13 cellular contexts compared by ENCODE assay signal in the genomic region with DNA sequence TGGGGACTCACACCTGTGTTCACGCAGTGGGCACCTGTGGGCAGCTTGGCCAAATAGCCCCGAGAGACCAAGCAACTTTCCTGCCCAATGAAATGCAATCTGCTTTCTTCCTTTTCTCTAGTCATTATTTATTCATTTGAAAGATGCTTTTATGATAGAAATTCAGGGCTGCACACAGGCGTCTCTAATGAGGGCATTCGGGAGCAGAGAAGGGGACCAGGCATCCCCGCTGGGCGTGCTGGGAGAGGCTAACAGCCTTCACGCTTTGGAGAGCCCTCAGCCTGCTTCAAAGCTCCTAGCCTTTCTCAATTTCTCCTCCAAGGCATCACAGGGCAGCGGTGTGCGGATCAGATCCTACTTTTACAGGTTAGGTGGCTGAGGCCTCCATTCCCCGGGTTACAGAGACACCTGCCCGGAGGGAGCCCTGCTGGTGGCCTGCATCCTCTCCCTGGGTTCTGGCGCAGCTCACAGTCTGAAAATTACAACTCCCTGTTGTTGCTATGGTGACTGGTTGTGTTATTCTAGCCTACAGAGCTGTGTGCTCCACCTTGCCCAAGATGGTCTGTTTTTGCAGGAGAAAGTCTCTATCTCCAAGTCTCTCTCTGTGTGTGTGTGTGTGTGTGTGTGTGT. TPM values are rescaled to one million over a fixed set of nuclear protein-coding genes. Genes with fewer than 3 reads are reported as not detected.
DNase-seq lines count a peak whose midpoint lies in the region; ATAC-seq and TF ChIP-seq lines count a peak whose summit lies in the region.
"Had no signal": no experiment of that assay in that cellular context is flagged by ENCODE, and none has a peak within 500 bp of the region (broad histone marks: within the 10 kb centered on the region; RNA-seq: fewer than 3 reads in every experiment).

No MANE protein-coding gene starts in this region.

- H3K4me3 Mint-ChIP-seq in stimulated activated naive CD8-positive, alpha-beta T cell treated with anti-CD3 and anti-CD28 coated beads, Interleukin-15, amount 100 ng/mL, for 72 hours: no peak overlapping the region
- H3K4me3 Mint-ChIP-seq in natural killer cell: no peak overlapping the region
- H3K4me3 Mint-ChIP-seq: CD14-positive monocyte; stimulated activated naive CD8-positive, alpha-beta T cell treated with anti-CD3 and anti-CD28 coated beads, Interleukin-15, Interleukin-2, amounts not matched to agents 100 ng/mL and 50 ng/mL, for 24 hours had no signal

- peaks cover 62% of the 10 kb centered on the region for H3K4me1 Mint-ChIP-seq in stimulated activated naive CD8-positive, alpha-beta T cell treated with anti-CD3 and anti-CD28 coated beads, Interleukin-15, amount 100 ng/mL, for 72 hours
- peaks cover 0 to 27% of the 10 kb centered on the region in 2 donors for H3K4me1 Mint-ChIP-seq in natural killer cell

- intact Hi-C loops in natural killer cell (cut with micrococcal nuclease): no loop called here
- intact Hi-C loops in aorta (cut with DNase I): no loop called here

- H3K27me3 Mint-ChIP-seq in stimulated activated naive CD8-positive, alpha-beta T cell treated with anti-CD3 and anti-CD28 coated beads, Interleukin-15, amount 100 ng/mL, for 72 hours: no peaks in the 10 kb centered on the region
- peaks cover 0 to 5% of the 10 kb centered on the region in 2 donors for H3K27me3 Mint-ChIP-seq in natural killer cell (ENCODE audit: low read depth in 2 of 2)
- H3K27me3 Mint-ChIP-seq: stimulated activated naive CD8-positive, alpha-beta T cell treated with anti-CD3 and anti-CD28 coated beads, Interleukin-15, Interleukin-2, amounts not matched to agents 100 ng/mL and 50 ng/mL, for 24 hours had no signal

- 92 to 93% methylated on average over 11 to 12 of the region's 12 CpGs for WGBS in aorta, 2 donors

- H3K36me3 Mint-ChIP-seq in natural killer cell: no peaks in the 10 kb centered on the region

- H3K27me3 ChIP-seq in aorta (ENCODE audit: control insufficient read depth in 1 of 2, insufficient read depth in 2 of 2, low read length in 1 of 2): no peaks in the 10 kb centered on the region

- H3K27ac Mint-ChIP-seq in stimulated activated naive CD8-positive, alpha-beta T cell treated with anti-CD3 and anti-CD28 coated beads, Interleukin-15, amount 100 ng/mL, for 72 hours: peak overlapping the region; percentile 34 to 48
- H3K27ac Mint-ChIP-seq in natural killer cell: peak overlapping the region in 1 of 2 donors; percentile 37
- H3K27ac Mint-ChIP-seq: CD14-positive monocyte; stimulated activated naive CD8-positive, alpha-beta T cell treated with anti-CD3 and anti-CD28 coated beads, Interleukin-15, Interleukin-2, amounts not matched to agents 100 ng/mL and 50 ng/mL, for 24 hours had no signal

- H3K4me1 ChIP-seq in aorta (ENCODE audit: control insufficient read depth in 1 of 2, insufficient read depth in 2 of 2, low read length in 2 of 2): no peaks in the 10 kb centered on the region

- no peak overlapping the region for H3K27ac ChIP-seq in aorta (ENCODE audit: low read depth in 1 of 2, low read length in 2 of 2)
- H3K27ac ChIP-seq: cardiac muscle cell had no signal

- no peaks in the 10 kb centered on the region for H3K9me3 Mint-ChIP-seq in stimulated activated naive CD8-positive, alpha-beta T cell treated with anti-CD3 and anti-CD28 coated beads, Interleukin-15, amount 100 ng/mL, for 72 hours
- H3K9me3 Mint-ChIP-seq in natural killer cell: no peaks in the 10 kb centered on the region
- H3K9me3 Mint-ChIP-seq: stimulated activated naive CD8-positive, alpha-beta T cell treated with anti-CD3 and anti-CD28 coated beads, Interleukin-15, Interleukin-2, amounts not matched to agents 100 ng/mL and 50 ng/mL, for 24 hours had no signal

- no peaks in the 10 kb centered on the region for H3K9me3 ChIP-seq in aorta (ENCODE audit: control insufficient read depth, low read length)

- no peak for TF ChIP-seq CTCF in natural killer cell (IDR thresholded peaks at IDR 0.05)

- no peaks in the 10 kb centered on the region for H3K36me3 ChIP-seq in aorta (ENCODE audit: control insufficient read depth in 1 of 2, insufficient read depth in 2 of 2, low read length in 1 of 2)
- H3K36me3 ChIP-seq: cardiac muscle cell had no signal

- no peak for ATAC-seq in stimulated activated naive CD8-positive, alpha-beta T cell treated with anti-CD3 and anti-CD28 coated beads, Interleukin-15, amount 100 ng/mL, for 72 hours
- ATAC-seq in stimulated activated naive CD8-positive, alpha-beta T cell treated with anti-CD3 and anti-CD28 coated beads, Interleukin-15, Interleukin-2, amounts not matched to agents 100 U/mL and 50 U/mL, for 24 hours: no peak
- ATAC-seq in GM19452 (IDR thresholded peaks at IDR 0.05; ENCODE audit: unreplicated experiment) (no peak), natural killer cell (no peak), aorta (ENCODE audit: low FRiP score) (no peak)

- no peak overlapping the region for H3K4me3 ChIP-seq in aorta (ENCODE audit: low read length in 2 of 2)
- H3K4me3 ChIP-seq: cardiac muscle cell had no signal

- DNase-seq in stimulated activated naive CD8-positive, alpha-beta T cell treated with anti-CD3 and anti-CD28 coated beads, Interleukin-15, amount 100 ng/mL, for 72 hours: peak in 1 of 2 donors; percentile 4
- DNase-seq in stimulated activated naive CD8-positive, alpha-beta T cell treated with anti-CD3 and anti-CD28 coated beads, Interleukin-15, Interleukin-2, amounts not matched to agents 100 U/mL and 50 U/mL, for 24 hours: no peak
- DNase-seq in NCI-H748 treated with DMSO at 0.1 percent for 48 hours (lab: John Stamatoyannopoulos, UW): peak; percentile 47
- DNase-seq in inferior parietal cortex (ENCODE audit: extremely low spot score): peak; percentile 64
- no peak for DNase-seq in natural killer cell
- DNase-seq in activated gamma-delta T cell (lab: John Stamatoyannopoulos, UW): no peak
- no peak for DNase-seq in aorta
- DNase-seq: GOT3, NCI-H187 treated with DMSO at 0.1 percent for 48 hours had no signal

RNA-seq across cellular contexts. Expression of a gene that starts 21.8 kb away (rescaled TPM):
- total RNA-seq in natural killer cell (100 to 1,000 TPM; 277 to 328 (median 300) TPM), aorta (10 to 100 TPM; 31.3 to 58.7 TPM)
- 10 to 100 TPM; 27.2 to 35.9 TPM for polyA plus RNA-seq in aorta

Comparison
In these comparisons a context has a peak if more than half of its experiments do, and no peak if none do; other contexts are left out.
1. DNase-seq: peak in NCI-H748 treated with DMSO at 0.1 percent for 48 hours (single experiment) and inferior parietal cortex (single experiment); none in stimulated activated naive CD8-positive, alpha-beta T cell treated with anti-CD3 and anti-CD28 coated beads, Interleukin-15, Interleukin-2, amounts not matched to agents 100 U/mL and 50 U/mL, for 24 hours (single experiment), natural killer cell (single experiment), activated gamma-delta T cell (single experiment) and aorta (0 of 2).
2. RNA of a gene that starts 21.8 kb away (total RNA-seq): 277 to 328 TPM in natural killer cell; 31.3 to 58.7 TPM in aorta; every median in the first group is over 4 times any median in the second.